ENCODE assay signal across 20 cellular contexts in genomic region chr1:29803486-29803885, GRCh38.
DNase-seq lines count a peak whose midpoint lies in the region; ATAC-seq, FAIRE-seq and TF ChIP-seq lines count a peak whose summit lies in the region.
"Had no signal": no experiment of that assay in that cellular context is flagged by ENCODE, and none has a peak within 500 bp of the region (broad histone marks: within the 10 kb centered on the region; RNA-seq: fewer than 3 reads in every experiment).

No MANE protein-coding gene starts in this region.

- intact Hi-C loops in cardiac septum (cut with DNase I) (no loop called here), left cardiac atrium (cut with DNase I) (no loop called here), kidney (cut with DNase I) (no loop called here)

- no peak overlapping the region for H3K27ac ChIP-seq in kidney (ENCODE audit: low read depth in 2 of 2, low read length in 2 of 2)
- no peak overlapping the region for H3K27ac ChIP-seq in gastroesophageal sphincter

- DNase-seq in cardiac septum (ENCODE audit: low spot score): peak; percentile 6
- DNase-seq in left cardiac atrium: no peak
- peak; percentile 36 for DNase-seq in activated CD8-positive, alpha-beta memory T cell treated with anti-CD3 and anti-CD28 coated beads, Interleukin-2, amount 50 U/mL, for 48 hours
- peak; percentile 15 for DNase-seq in kidney
- peak; percentile 13 for DNase-seq in ureter (ENCODE audit: low spot score)
- DNase-seq in A172 (ENCODE audit: low spot score): no peak
- DNase-seq in NCI-H524 (lab: John Stamatoyannopoulos, UW): no peak
- DNase-seq: 8988T, Calu3, DMS53, NCI-H1092 treated with DMSO at 0.1 percent for 48 hours, NCI-H2081, NCI-H2171 treated with DMSO at 0.1 percent for 48 hours, NCI-H446 treated with DMSO at 0.1 percent for 48 hours had no signal

- TF ChIP-seq EP300 in gastroesophageal sphincter (IDR thresholded peaks at IDR 0.05): no peak

- H3K4me1 ChIP-seq in kidney (ENCODE audit: control insufficient read depth in 1 of 2, insufficient read depth in 1 of 2, low read depth in 1 of 2, low read length in 2 of 2) (peaks cover 0 to 6% of the 10 kb centered on the region in 2 donors), gastroesophageal sphincter (peaks cover 0 to 9% (median 4%) of the 10 kb centered on the region in 3 donors)

- 60 to 90% methylated on average over 1 to 2 of the region's 4 CpGs for WGBS in gastroesophageal sphincter (ENCODE audit: low coverage in 1 of 2), 2 donors

- H3K9me3 ChIP-seq in kidney (ENCODE audit: control insufficient read depth in 1 of 2, low read length in 2 of 2) (no peaks in the 10 kb centered on the region), gastroesophageal sphincter (no peaks in the 10 kb centered on the region)

- H3K27me3 ChIP-seq in gastroesophageal sphincter: peaks cover 54% of the 10 kb centered on the region

- no peak overlapping the region for H3K9ac ChIP-seq in kidney (ENCODE audit: low read length in 2 of 2)

- FAIRE-seq in kidney (lab: Jason Lieb, UNC): no peak
- FAIRE-seq: H54, HTR-8/SVneo, RCC 7860 had no signal

- H3K36me3 ChIP-seq in kidney (ENCODE audit: control insufficient read depth in 1 of 2, insufficient read depth in 2 of 2, low read length in 2 of 2): no peaks in the 10 kb centered on the region
- H3K36me3 ChIP-seq in gastroesophageal sphincter: no peaks in the 10 kb centered on the region

- no peak for TF ChIP-seq POLR2A in gastroesophageal sphincter (IDR thresholded peaks at IDR 0.05)

- H3K4me3 ChIP-seq in kidney (ENCODE audit: low read length in 2 of 2): no peak overlapping the region
- no peak overlapping the region for H3K4me3 ChIP-seq in gastroesophageal sphincter

- TF ChIP-seq CTCF in kidney (IDR thresholded peaks at IDR 0.05; ENCODE audit: borderline replicate concordance, extremely low read depth, insufficient read depth) (no peak), gastroesophageal sphincter (IDR thresholded peaks at IDR 0.05) (no peak)

- ATAC-seq in left cardiac atrium: no peak
- ATAC-seq in gastroesophageal sphincter: no peak
- ATAC-seq: CD8-positive, alpha-beta T cell; Right ventricle myocardium inferior had no signal

Comparison
In these comparisons a context has a peak if more than half of its experiments do, and no peak if none do; other contexts are left out.
1. DNase-seq: peak in cardiac septum (single experiment), activated CD8-positive, alpha-beta memory T cell treated with anti-CD3 and anti-CD28 coated beads, Interleukin-2, amount 50 U/mL, for 48 hours (single experiment), kidney (single experiment) and ureter (single experiment); none in left cardiac atrium (single experiment), A172 (single experiment) and NCI-H524 (0 of 2).